In the genomic region with DNA sequence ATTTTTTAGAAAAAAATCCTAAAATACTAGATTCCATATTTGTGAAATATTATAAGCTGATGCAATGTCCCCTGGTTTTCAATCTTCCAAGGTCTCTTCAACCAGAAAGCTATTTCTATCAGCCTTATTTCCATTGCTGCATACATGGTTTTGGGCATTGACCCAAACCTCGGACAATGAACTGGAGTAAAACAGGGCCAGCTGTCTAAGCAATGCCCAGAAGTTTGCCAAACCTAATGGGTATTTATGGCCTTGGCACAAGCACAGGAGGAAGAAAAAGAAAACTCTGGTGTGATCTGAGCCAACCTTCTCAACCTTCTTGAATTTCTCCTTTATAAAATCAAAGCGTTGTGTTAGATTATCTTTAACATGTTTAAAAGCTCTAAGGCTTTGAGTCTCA, we compare ENCODE assay signal across 20 cellular contexts.
"Had no signal": no experiment of that assay in that cellular context is flagged by ENCODE, and none has a peak within 500 bp of the region (broad histone marks: within the 10 kb centered on the region; RNA-seq: fewer than 3 reads in every experiment).

No MANE protein-coding gene starts in this region.

- H3K27me3 ChIP-seq: brain microvascular endothelial cell, esophagus squamous epithelium, heart right ventricle, neural progenitor cell had no signal

- ATAC-seq: activated CD8-positive, alpha-beta T cell treated with anti-CD3 and anti-CD28 coated beads for 36 hours; activated T-cell treated with anti-CD3 and anti-CD28 coated beads, Interleukin-2, amount 50 U/mL, for 4 hours; heart right ventricle; left colon; lower lobe of right lung; stimulated activated naive B cell treated with anti-CD40 and anti-IgM and Interleukin-4, amounts not matched to agents 10 μg/mL and 1 μg/mL and 100 μg/mL, for 72 hours had no signal

- DNase-seq: activated B cell treated with CpG ODN at 0.5 μM for 24 hours; activated CD4-positive, alpha-beta T cell treated with anti-CD3 and anti-CD28 coated beads for 48 hours; activated CD8-positive, alpha-beta T cell treated with anti-CD3 and anti-CD28 coated beads for 36 hours; activated effector memory CD4-positive, alpha-beta T cell treated with Interleukin-2 at 50 U/mL for 16 hours; activated naive CD4-positive, alpha-beta T cell treated with anti-CD3 and anti-CD28 coated beads, Interleukin-2, amount 50 U/mL, for 16 hours; activated T-cell treated with anti-CD3 and anti-CD28 coated beads, Interleukin-2, amount 50 U/mL, for 4 hours; brain microvascular endothelial cell; cortex of kidney; effector CD4-positive, alpha-beta T cell; esophagus squamous epithelium; heart right ventricle; left colon; lower lobe of right lung; midbrain; stimulated activated CD4-positive, alpha-beta T cell treated with anti-CD3 and anti-CD28 coated beads, Interleukin-2, amount 100 ng/mL, for 48 hours; stimulated activated naive B cell treated with anti-CD40 and anti-IgM and Interleukin-4, amounts not matched to agents 10 μg/mL and 1 μg/mL and 100 μg/mL, for 72 hours; T-helper 2 cell; trophoblast cell had no signal

- H3K4me1 ChIP-seq: esophagus squamous epithelium, heart right ventricle, lower lobe of right lung, neural progenitor cell had no signal

- H3K36me3 ChIP-seq: brain microvascular endothelial cell, esophagus squamous epithelium, heart right ventricle, lower lobe of right lung, neural progenitor cell had no signal

- FAIRE-seq: frontal cortex had no signal

- H3K27ac ChIP-seq: brain microvascular endothelial cell, esophagus squamous epithelium, heart right ventricle, lower lobe of right lung, neural progenitor cell had no signal

- H3K4me3 ChIP-seq: esophagus squamous epithelium, heart right ventricle, lower lobe of right lung, neural progenitor cell had no signal

- H3K9me3 ChIP-seq: esophagus squamous epithelium, heart right ventricle, lower lobe of right lung had no signal
